ENCODE assay signal across 18 cellular contexts in the genomic region with DNA sequence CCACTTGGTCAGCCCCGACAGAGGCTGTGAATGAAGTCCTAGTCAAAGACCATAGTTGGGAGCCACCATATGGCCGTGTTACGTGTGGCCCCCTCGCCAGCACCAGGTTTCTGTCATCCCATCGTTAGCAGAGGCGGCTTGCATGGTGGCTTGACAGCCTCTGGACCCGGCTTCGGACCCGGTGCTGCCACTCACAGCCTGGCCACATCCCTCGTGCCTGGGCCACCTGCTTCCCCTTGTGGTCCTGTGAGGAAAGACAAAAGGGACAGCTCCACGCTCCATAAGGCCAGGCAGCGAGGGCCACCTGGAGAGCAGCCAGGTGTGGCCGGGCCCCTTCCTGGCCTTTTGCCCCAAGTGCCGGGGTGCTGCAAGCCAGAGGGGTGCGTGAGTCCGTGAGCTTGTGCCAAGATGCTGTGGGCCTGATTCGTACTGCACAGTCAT. TPM values are rescaled to one million over a fixed set of nuclear protein-coding genes. Genes with fewer than 3 reads are reported as not detected.
DNase-seq lines count a peak whose midpoint lies in the region; ATAC-seq and TF ChIP-seq lines count a peak whose summit lies in the region.
"Had no signal": no experiment of that assay in that cellular context is flagged by ENCODE, and none has a peak within 500 bp of the region (broad histone marks: within the 10 kb centered on the region; RNA-seq: fewer than 3 reads in every experiment).

No MANE protein-coding gene starts in this region.

- TF ChIP-seq CTCF in right atrium auricular region (IDR thresholded peaks at IDR 0.05) (no peak), RWPE1 (conservative IDR thresholded peaks at IDR 0.05; ENCODE audit: low read depth) (no peak), psoas muscle (IDR thresholded peaks at IDR 0.05) (no peak), transverse colon (IDR thresholded peaks at IDR 0.05) (no peak)

- WGBS in psoas muscle, 3 donors: 52 to 69% (median 69%) methylated on average over 17 of the region's 17 CpGs
- WGBS in transverse colon (ENCODE audit: low coverage in 1 of 2), 2 donors: 72% methylated on average over 15 of the region's 17 CpGs; no CpG with 5 or more reads in 1 of the 2 donors

- peaks cover 0 to 10% of the 10 kb centered on the region in 2 donors for H3K4me1 ChIP-seq in right atrium auricular region
- no peaks in the 10 kb centered on the region for H3K4me1 ChIP-seq in psoas muscle
- H3K4me1 ChIP-seq in transverse colon: peaks cover 0 to under 1% (median 0%) of the 10 kb centered on the region in 4 donors
- H3K4me1 ChIP-seq: SJCRH30 had no signal

- H3K36me3 ChIP-seq in right atrium auricular region (no peaks in the 10 kb centered on the region), psoas muscle (ENCODE audit: insufficient read depth in 1 of 2, low read depth in 1 of 2) (no peaks in the 10 kb centered on the region), transverse colon (no peaks in the 10 kb centered on the region)
- H3K36me3 ChIP-seq: SJCRH30 had no signal

- ATAC-seq in Right ventricle myocardium inferior (no peak), psoas muscle (no peak)

- TF ChIP-seq EP300 in transverse colon (IDR thresholded peaks at IDR 0.05; ENCODE audit: low read depth): no peak

- H3K4me3 ChIP-seq in right atrium auricular region (no peak overlapping the region), psoas muscle (no peak overlapping the region), transverse colon (no peak overlapping the region)
- H3K4me3 ChIP-seq: SJCRH30 had no signal

- intact Hi-C loops in Right ventricle myocardium inferior (cut with DNase I) (no loop called here), psoas muscle (cut with DNase I) (no loop called here), transverse colon (cut with DNase I; ENCODE audit: low total_unique reads) (no loop called here)

- H3K9me3 ChIP-seq in right atrium auricular region: no peaks in the 10 kb centered on the region
- H3K9me3 ChIP-seq in psoas muscle: no peaks in the 10 kb centered on the region
- no peaks in the 10 kb centered on the region for H3K9me3 ChIP-seq in transverse colon
- H3K9me3 ChIP-seq: SJCRH30 had no signal

- DNase-seq in Right ventricle myocardium inferior (ENCODE audit: missing footprints): peak; percentile 57
- DNase-seq in right atrium auricular region (ENCODE audit: low spot score): no peak
- DNase-seq in COLO668 (lab: John Stamatoyannopoulos, UW; ENCODE audit: unreplicated experiment): peak; percentile 66
- DNase-seq in RWPE1 (ENCODE audit: low spot score): no peak
- DNase-seq in psoas muscle: peak; percentile 11 to 40
- DNase-seq in transverse colon: no peak
- DNase-seq in occipital lobe (lab: John Stamatoyannopoulos, UW): no peak
- no peak for DNase-seq in AG08395 (ENCODE audit: low spot score)
- DNase-seq: DMS79 treated with DMSO at 0.1 percent for 48 hours, GOT3, KBM-7, NCI-H1436 treated with DMSO at 0.1 percent for 48 hours, NCI-H2081, NCI-H2171 treated with DMSO at 0.1 percent for 48 hours, NCI-H510A, NCI-H774, SJCRH30 had no signal

- H3K27me3 ChIP-seq in right atrium auricular region: no peaks in the 10 kb centered on the region
- H3K27me3 ChIP-seq in psoas muscle (ENCODE audit: insufficient read depth in 3 of 3, low read length in 2 of 3): peaks cover 0 to 44% (median 6%) of the 10 kb centered on the region in 3 donors
- H3K27me3 ChIP-seq in transverse colon: peaks cover 19% of the 10 kb centered on the region
- H3K27me3 ChIP-seq: SJCRH30 had no signal

- H3K27ac ChIP-seq in right atrium auricular region: no peak overlapping the region
- H3K27ac ChIP-seq in RWPE1: peak overlapping the region; percentile 55
- H3K27ac ChIP-seq in psoas muscle: no peak overlapping the region
- H3K27ac ChIP-seq in transverse colon: no peak overlapping the region
- H3K27ac ChIP-seq: SJCRH30 had no signal

- POLR2A ChIA-PET in RWPE1 (lab: Yijun Ruan, JAX; ENCODE audit: low non-redundant PET): no interaction called here

- in situ Hi-C loops in transverse colon (cut with MboI; ENCODE audit: low pct_ligation_motif_present in 1 of 4, low pct_unique_long_range_greater_than_20kb in 1 of 4, low sequenced_read_pairs in 3 of 4): loop anchor here in 1 of 4 donors (25.0 kb wide), 1 partner anchor 122 kb away; no protein-coding TSS in a partner anchor

- CTCF ChIA-PET in RWPE1 (lab: Yijun Ruan, JAX): interaction anchor here (1.2 kb wide), 1 partner anchor 10 kb away, joined by 3 read pairs; no protein-coding TSS in a partner anchor

- no peak for TF ChIP-seq POLR2A in transverse colon (IDR thresholded peaks at IDR 0.05)

RNA-seq across cellular contexts. Expression of gene NKD2, which starts 6.2 kb away (rescaled TPM):
- total RNA-seq in Right ventricle myocardium inferior (4.4 TPM), right atrium auricular region (1 to 10 TPM; 2.4 to 2.8 TPM), psoas muscle (under 1 TPM in 3 of 4 donors, not detected in 1; 0.59 to 0.96 (median 0.83) TPM), transverse colon (under 1 TPM in 2 of 4 donors, not detected in 2; 0.41 to 0.80 TPM), occipital lobe (3.0 TPM)
- under 1 TPM; 0.08 to 0.68 (median 0.35) TPM for polyA plus RNA-seq in psoas muscle
- total RNA-seq: SJCRH30 had no signal
- polyA plus RNA-seq: CD14-positive monocyte had no signal

Comparison
In these comparisons a context has a peak if more than half of its experiments do, and no peak if none do; other contexts are left out.
1. DNase-seq: peak in Right ventricle myocardium inferior (single experiment), COLO668 (single experiment) and psoas muscle (2 of 2); none in right atrium auricular region (single experiment), RWPE1 (single experiment), transverse colon (single experiment), occipital lobe (single experiment) and AG08395 (single experiment).